In genomic region chr14:74313601-74314000, GRCh38 we compare ENCODE assay signal across 2 cellular contexts.
TF ChIP-seq lines count a peak whose summit lies in the region.

No MANE protein-coding gene starts in this region.

TF ChIP-seq in GM23338, 12 proteins besides CTCF, POLR2A, EP300 and RAD21:
- TF ChIP-seq, protein P1, sequence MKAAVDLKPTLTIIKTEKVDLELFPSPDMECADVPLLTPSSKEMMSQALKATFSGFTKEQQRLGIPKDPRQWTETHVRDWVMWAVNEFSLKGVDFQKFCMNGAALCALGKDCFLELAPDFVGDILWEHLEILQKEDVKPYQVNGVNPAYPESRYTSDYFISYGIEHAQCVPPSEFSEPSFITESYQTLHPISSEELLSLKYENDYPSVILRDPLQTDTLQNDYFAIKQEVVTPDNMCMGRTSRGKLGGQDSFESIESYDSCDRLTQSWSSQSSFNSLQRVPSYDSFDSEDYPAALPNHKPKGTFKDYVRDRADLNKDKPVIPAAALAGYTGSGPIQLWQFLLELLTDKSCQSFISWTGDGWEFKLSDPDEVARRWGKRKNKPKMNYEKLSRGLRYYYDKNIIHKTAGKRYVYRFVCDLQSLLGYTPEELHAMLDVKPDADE (IDR thresholded peaks at IDR 0.05), result no peak
- TF ChIP-seq ZNF462 (CRISPR knock-in tag; IDR thresholded peaks at IDR 0.05) (no peak), EZH2phosphoT487 (IDR thresholded peaks at IDR 0.05; ENCODE audit: unreplicated experiment) (no peak), CREB1 (CRISPR knock-in tag; IDR thresholded peaks at IDR 0.05; ENCODE audit: low read depth) (no peak), POLR2AphosphoS5 (IDR thresholded peaks at IDR 0.05; ENCODE audit: low read depth) (no peak), NANOG (IDR thresholded peaks at IDR 0.05; ENCODE audit: borderline replicate concordance) (no peak), ZNF114 (CRISPR knock-in tag; IDR thresholded peaks at IDR 0.05) (no peak), REST (IDR thresholded peaks at IDR 0.05; ENCODE audit: unreplicated experiment) (no peak), JUNB (IDR thresholded peaks at IDR 0.05; ENCODE audit: unreplicated experiment) (no peak), ZNF331 (CRISPR knock-in tag; IDR thresholded peaks at IDR 0.05; ENCODE audit: low read depth) (no peak), STAT1 (IDR thresholded peaks at IDR 0.05; ENCODE audit: unreplicated experiment) (no peak), EZH2 (IDR thresholded peaks at IDR 0.05; ENCODE audit: low read depth, unreplicated experiment) (no peak)

TF ChIP-seq in H1, 55 proteins besides CTCF, POLR2A, EP300 and RAD21:
- TF ChIP-seq EGR1 (IDR thresholded peaks at IDR 0.05; ENCODE audit: borderline replicate concordance, low read depth, low read length), result no peak
- no peak for TF ChIP-seq NANOG (IDR thresholded peaks at IDR 0.05; ENCODE audit: insufficient read depth, low read depth, low read length, poor library complexity, severe bottlenecking)
- TF ChIP-seq EZH2 (IDR thresholded peaks at IDR 0.05; ENCODE audit: low read depth, low read length, severe bottlenecking), result no peak
- no peak for TF ChIP-seq TAF1 (IDR thresholded peaks at IDR 0.05; ENCODE audit: low read depth, low read length)
- TF ChIP-seq SP4 (IDR thresholded peaks at IDR 0.05; ENCODE audit: low read length), result no peak
- TF ChIP-seq HDAC6 (IDR thresholded peaks at IDR 0.05; ENCODE audit: low read depth, low read length), result no peak
- TF ChIP-seq SIRT6 (IDR thresholded peaks at IDR 0.05; ENCODE audit: low read length), result no peak
- TF ChIP-seq YY1 (IDR thresholded peaks at IDR 0.05; ENCODE audit: low read depth, low read length), result no peak
- no peak for TF ChIP-seq ATF2 (IDR thresholded peaks at IDR 0.05; ENCODE audit: low read length)
- no peak for TF ChIP-seq KDM4A (IDR thresholded peaks at IDR 0.05; ENCODE audit: low read depth, low read length, severe bottlenecking)
- no peak for TF ChIP-seq TAF7 (optimal IDR thresholded peaks at IDR 0.05; ENCODE audit: borderline replicate concordance, low read depth, low read length)
- no peak for TF ChIP-seq HDAC2 (IDR thresholded peaks at IDR 0.05; ENCODE audit: borderline replicate concordance in 1 of 2, low read depth in 2 of 2, low read length in 2 of 2)
